Comparison of ENCODE assay signal across 8 cellular contexts in genomic region chr19:6632002-6632621, GRCh38. TPM values are rescaled to one million over a fixed set of nuclear protein-coding genes. Genes with fewer than 3 reads are reported as not detected.
DNase-seq lines count a peak whose midpoint lies in the region; ATAC-seq, FAIRE-seq and TF ChIP-seq lines count a peak whose summit lies in the region.

No MANE protein-coding gene starts in this region.

- H3K4me1 Mint-ChIP-seq in osteocyte (ENCODE audit: unreplicated experiment), result no peaks in the 10 kb centered on the region
- H3K4me1 Mint-ChIP-seq in type B pancreatic cell (ENCODE audit: unreplicated experiment), result no peaks in the 10 kb centered on the region

- no peaks in the 10 kb centered on the region for H3K27me3 Mint-ChIP-seq in osteocyte (ENCODE audit: unreplicated experiment)
- H3K27me3 Mint-ChIP-seq in type B pancreatic cell, result no peaks in the 10 kb centered on the region

- H3K36me3 Mint-ChIP-seq in osteocyte (ENCODE audit: unreplicated experiment) (no peaks in the 10 kb centered on the region), type B pancreatic cell (no peaks in the 10 kb centered on the region)

- H3K4me3 Mint-ChIP-seq in osteocyte (ENCODE audit: unreplicated experiment), result no peak overlapping the region
- H3K4me3 Mint-ChIP-seq in type B pancreatic cell, result no peak overlapping the region

- peak; percentile 67 for DNase-seq in EH (ENCODE audit: low read depth)
- peak; percentile 65 to 80 for DNase-seq in SHP77 (lab: John Stamatoyannopoulos, UW)
- DNase-seq in activated T-helper 9 cell treated with anti-CD3 and anti-CD28 coated beads, Interleukin-2, amount 50 U/mL, for 16 hours (ENCODE audit: low read depth), result peak; percentile 51
- DNase-seq in frontal cortex (ENCODE audit: low spot score in 2 of 2), result peak in 1 of 2 donors; percentile 36
- DNase-seq in osteocyte (ENCODE audit: extremely low spot score, unreplicated experiment), result peak; percentile 87
- no peak for DNase-seq in type B pancreatic cell (ENCODE audit: extremely low spot score, unreplicated experiment)

- ATAC-seq in GM21367 (IDR thresholded peaks at IDR 0.05; ENCODE audit: unreplicated experiment), result no peak

- TF ChIP-seq CTCF in LNCAP (IDR thresholded peaks at IDR 0.05), result peak; percentile 88
- peak; percentile 85 for TF ChIP-seq CTCF in osteocyte (IDR thresholded peaks at IDR 0.05)
- TF ChIP-seq CTCF in type B pancreatic cell (conservative IDR thresholded peaks at IDR 0.05), result peak; percentile 91

- FAIRE-seq in frontal cortex (lab: Jason Lieb, UNC), result peak; percentile 95

- H3K27ac Mint-ChIP-seq in osteocyte (ENCODE audit: unreplicated experiment) (no peak overlapping the region), type B pancreatic cell (no peak overlapping the region)

- H3K9me3 Mint-ChIP-seq in osteocyte (ENCODE audit: unreplicated experiment) (peaks cover 4% of the 10 kb centered on the region), type B pancreatic cell (peaks cover 4% of the 10 kb centered on the region)

RNA-seq across cellular contexts. Expression of gene TNFSF14, which starts 37.8 kb away (rescaled TPM):
- total RNA-seq in frontal cortex, result not detected
- total RNA-seq in osteocyte, result not detected in 2 replicates
- total RNA-seq in type B pancreatic cell (ENCODE audit: low replicate concordance), result not detected in 2 replicates

RNA-seq across cellular contexts. Expression of gene CD70, which starts 41.2 kb away (rescaled TPM):
- total RNA-seq in frontal cortex (not detected), osteocyte (0.42 and 0.54 TPM in 2 replicates), type B pancreatic cell (ENCODE audit: low replicate concordance) (0.74 and 1.0 TPM in 2 replicates)
